17 cellular contexts compared by ENCODE assay signal in genomic region chr1:65083263-65083896, GRCh38.
DNase-seq lines count a peak whose midpoint lies in the region; ATAC-seq, FAIRE-seq and TF ChIP-seq lines count a peak whose summit lies in the region.
"Had no signal": no experiment of that assay in that cellular context is flagged by ENCODE, and none has a peak within 500 bp of the region (broad histone marks: within the 10 kb centered on the region; RNA-seq: fewer than 3 reads in every experiment).

No MANE protein-coding gene starts in this region.

- no peak for TF ChIP-seq POLR2A in GM12891 (IDR thresholded peaks at IDR 0.05; ENCODE audit: low read depth, low read length)

- no peak overlapping the region for H2AFZ ChIP-seq in ACC112 (ENCODE audit: low read length, unreplicated experiment)

- FAIRE-seq in bronchial epithelial cell (lab: Jason Lieb, UNC): no peak
- no peak for FAIRE-seq in GM12891 (lab: Jason Lieb, UNC)
- FAIRE-seq: H54, kidney, small intestine, urothelium cell line had no signal

- no peaks in the 10 kb centered on the region for H3K9me3 ChIP-seq in A673 (ENCODE audit: low read depth, low read length, poor library complexity, severe bottlenecking)

- H3K27me3 ChIP-seq in ACC112 (ENCODE audit: insufficient read depth, low read length) (no peaks in the 10 kb centered on the region), bronchial epithelial cell (ENCODE audit: control insufficient read depth, insufficient read depth, low read length) (no peaks in the 10 kb centered on the region), A673 (replicated peaks; ENCODE audit: insufficient read depth, low read depth, low read length, poor library complexity) (no peaks in the 10 kb centered on the region)

- intact Hi-C loops in A673 (cut with micrococcal nuclease; ENCODE audit: unreplicated experiment): no loop called here

- CTCF ChIA-PET in A673 (lab: Charles Lee): no interaction called here

- peaks cover 27% of the 10 kb centered on the region for H3K4me1 ChIP-seq in ACC112 (ENCODE audit: control insufficient read depth, insufficient read depth, low read length, unreplicated experiment)
- no peaks in the 10 kb centered on the region for H3K4me1 ChIP-seq in A673 (ENCODE audit: insufficient read depth, low read length, poor library complexity, severe bottlenecking)

- ATAC-seq in GM21367 (IDR thresholded peaks at IDR 0.05; ENCODE audit: unreplicated experiment) (peak; percentile 66), HG03354 (IDR thresholded peaks at IDR 0.05; ENCODE audit: poor library complexity, severe bottlenecking, unreplicated experiment) (peak; percentile 46)
- ATAC-seq: naive thymus-derived CD8-positive, alpha-beta T cell had no signal

- DNase-seq in bronchial epithelial cell (ENCODE audit: low read depth) (peak; percentile 35), GM12891 (ENCODE audit: insufficient read length, low spot score) (no peak), A673 (ENCODE audit: low spot score) (no peak), activated gamma-delta T cell treated with Interleukin-2 at 50 U/mL for 16 hours (no peak), cerebellum (ENCODE audit: low spot score) (no peak)
- DNase-seq: activated B cell treated with CpG ODN at 0.5 μM for 24 hours; activated gamma-delta T cell; kidney; naive thymus-derived CD8-positive, alpha-beta T cell; NCI-H1092 treated with DMSO at 0.1 percent for 48 hours; NCI-H510A treated with DMSO at 0.1 percent for 48 hours; small intestine had no signal

- no peaks in the 10 kb centered on the region for H3K36me3 ChIP-seq in ACC112 (ENCODE audit: insufficient read depth, low read length)
- no peaks in the 10 kb centered on the region for H3K36me3 ChIP-seq in bronchial epithelial cell (ENCODE audit: control insufficient read depth, insufficient read depth, low read length)
- H3K36me3 ChIP-seq in A673 (ENCODE audit: insufficient read depth, low read length, poor library complexity, severe bottlenecking): no peaks in the 10 kb centered on the region

- POLR2A ChIA-PET in A673 (lab: Charles Lee; ENCODE audit: low non-redundant PET): no interaction called here

- H3K27ac ChIP-seq in ACC112 (ENCODE audit: low read depth, low read length): peak overlapping the region; percentile 75
- no peak overlapping the region for H3K27ac ChIP-seq in A673 (ENCODE audit: low read depth, low read length, poor library complexity, severe bottlenecking)

- H3K4me3 ChIP-seq in ACC112 (ENCODE audit: low read depth, low read length) (no peak overlapping the region; the same call in 1 of the 2 replicates), bronchial epithelial cell (ENCODE audit: low read depth, low read length) (no peak overlapping the region), A673 (ENCODE audit: low read depth, low read length, poor library complexity, severe bottlenecking) (no peak overlapping the region)

- TF ChIP-seq CTCF in bronchial epithelial cell (IDR thresholded peaks at IDR 0.05; ENCODE audit: insufficient read depth, low read length, severe bottlenecking): no peak
- TF ChIP-seq CTCF in A673 (conservative IDR thresholded peaks at IDR 0.05; ENCODE audit: low read depth, low read length): no peak

- no TSS peak for BruUV-seq in A673 (replicated peaks; lab: Mats Ljungman, UMichigan)

- H3K79me2 ChIP-seq in ACC112 (ENCODE audit: control insufficient read depth, insufficient read depth, low read length, unreplicated experiment): no peaks in the 10 kb centered on the region

TF ChIP-seq in GM12891, 5 proteins besides CTCF, POLR2A, EP300 and RAD21:
- TF ChIP-seq POLR2AphosphoS5 (IDR thresholded peaks at IDR 0.05; ENCODE audit: low read depth, low read length) (no peak), TAF1 (IDR thresholded peaks at IDR 0.05; ENCODE audit: low read depth, low read length) (no peak), SPI1 (IDR thresholded peaks at IDR 0.05; ENCODE audit: low read depth, low read length) (no peak), PAX5 (IDR thresholded peaks at IDR 0.05; ENCODE audit: insufficient read depth, low read length, severe bottlenecking) (no peak), POU2F2 (IDR thresholded peaks at IDR 0.05; ENCODE audit: low read depth, low read length) (no peak)
